In the genomic region with DNA sequence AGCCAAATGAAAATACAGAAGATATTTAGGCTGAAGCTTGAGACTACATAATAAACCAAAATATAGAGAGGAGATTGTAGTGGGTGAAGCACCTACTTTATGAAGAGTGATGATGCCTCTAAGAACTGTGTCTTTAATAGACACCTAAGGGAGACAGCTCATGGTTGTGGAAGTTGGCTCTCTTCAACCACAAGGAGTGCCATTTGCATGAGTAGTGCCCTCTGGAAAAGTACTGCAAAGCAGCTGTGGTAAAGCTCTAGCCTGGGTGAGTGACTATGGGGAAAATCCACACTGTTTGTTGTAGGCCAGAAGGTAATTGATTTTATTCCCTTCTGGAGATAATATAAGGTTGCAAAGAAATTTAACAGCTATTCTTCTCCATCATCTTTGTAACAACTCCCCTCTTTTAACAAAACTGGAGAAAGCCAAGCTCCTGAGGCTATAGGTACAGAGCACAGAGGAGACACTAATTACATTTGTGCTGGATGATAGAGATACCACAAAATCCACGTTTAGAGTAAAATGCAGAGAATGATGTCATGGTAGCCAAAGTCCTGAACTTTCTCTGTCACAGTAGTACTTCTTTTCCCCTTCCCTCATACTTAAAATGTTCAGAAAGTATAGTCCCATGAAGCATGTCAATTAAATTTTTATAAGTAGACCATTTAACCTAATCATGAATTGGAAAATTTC, we compare ENCODE assay signal across 10 cellular contexts.
DNase-seq lines count a peak whose midpoint lies in the region; ATAC-seq and TF ChIP-seq lines count a peak whose summit lies in the region.
"Had no signal": no experiment of that assay in that cellular context is flagged by ENCODE, and none has a peak within 500 bp of the region (broad histone marks: within the 10 kb centered on the region; RNA-seq: fewer than 3 reads in every experiment).

No MANE protein-coding gene starts in this region.

- POLR2A ChIA-PET in IMR-90 (lab: Charles Lee; ENCODE audit: unreplicated experiment) = no interaction called here

- BruUV-seq in IMR-90 (replicated peaks; lab: Mats Ljungman, UMichigan) = no TSS peak

- no peak overlapping the region for H3K4me3 ChIP-seq in IMR-90 (ENCODE audit: insufficient read depth, low read depth, low read length)
- H3K4me3 ChIP-seq in trophoblast cell (ENCODE audit: low read depth, low read length) = no peak overlapping the region
- no peak overlapping the region for H3K4me3 ChIP-seq in stomach
- H3K4me3 ChIP-seq: neural progenitor cell, spleen had no signal

- peak overlapping the region; percentile 28 for H2AFZ ChIP-seq in IMR-90 (replicated peaks; ENCODE audit: low read length, poor library complexity)
- H2AFZ ChIP-seq in trophoblast cell (ENCODE audit: insufficient read depth, low read length, poor library complexity) = no peak overlapping the region
- H2AFZ ChIP-seq: neural progenitor cell had no signal

- H2AK5ac ChIP-seq in IMR-90 (ENCODE audit: low read depth, low read length) (no peak overlapping the region), trophoblast cell (ENCODE audit: low read length) (no peak overlapping the region)

- H3K27ac ChIP-seq in IMR-90 (ENCODE audit: insufficient read depth, low read length) (no peak overlapping the region), trophoblast cell (ENCODE audit: low read depth, low read length) (no peak overlapping the region), stomach (no peak overlapping the region)
- H3K27ac ChIP-seq: neural progenitor cell, spleen had no signal

- H4K91ac ChIP-seq in IMR-90 (ENCODE audit: insufficient read depth, low read depth, low read length) (no peak overlapping the region), trophoblast cell (ENCODE audit: low read depth, low read length) (no peak overlapping the region)

- no peak overlapping the region for H3K23ac ChIP-seq in IMR-90 (ENCODE audit: low read depth, low read length)
- no peak overlapping the region for H3K23ac ChIP-seq in trophoblast cell (ENCODE audit: low read length)

- no peak overlapping the region for H2BK12ac ChIP-seq in trophoblast cell (ENCODE audit: low read length)

- dilution Hi-C loops in IMR-90 (cut with HindIII; ENCODE audit: low sequenced_read_pairs, unreplicated experiment) = no loop called here

- intact Hi-C loops in IMR-90 (cut with micrococcal nuclease) = loop anchor here (5.0 kb wide), 1 partner anchor 337 kb away; no protein-coding TSS in a partner anchor
- intact Hi-C loops in stomach (cut with DNase I; ENCODE audit: low total_unique reads) = no loop called here

- H2BK5ac ChIP-seq in IMR-90 (ENCODE audit: low read depth, low read length, poor library complexity, severe bottlenecking) (peak overlapping the region; percentile 89), trophoblast cell (ENCODE audit: low read depth, low read length, poor library complexity) (no peak overlapping the region)

- H3K14ac ChIP-seq in IMR-90 (replicated peaks; ENCODE audit: low read depth, low read length) (peak overlapping the region; percentile 72; the same call in 1 of the 2 replicates), trophoblast cell (ENCODE audit: low read length) (no peak overlapping the region)

- no peaks in the 10 kb centered on the region for H3K27me3 ChIP-seq in IMR-90 (ENCODE audit: control insufficient read depth, insufficient read depth, low read length)
- H3K27me3 ChIP-seq in trophoblast cell (ENCODE audit: insufficient read depth, low read length) = no peaks in the 10 kb centered on the region
- no peaks in the 10 kb centered on the region for H3K27me3 ChIP-seq in stomach
- H3K27me3 ChIP-seq: neural progenitor cell, spleen had no signal

- TF ChIP-seq POLR2A in IMR-90 (IDR thresholded peaks at IDR 0.05; ENCODE audit: low read depth, low read length) (no peak), stomach (IDR thresholded peaks at IDR 0.05) (no peak)

- H3K9ac ChIP-seq in IMR-90 (ENCODE audit: low read depth, low read length) (no peak overlapping the region), trophoblast cell (ENCODE audit: low read length) (no peak overlapping the region)
- H3K9ac ChIP-seq: neural progenitor cell had no signal

- H3K18ac ChIP-seq in IMR-90 (ENCODE audit: low read depth, low read length) (peak overlapping the region; percentile 44; the same call in 1 of the 2 replicates), trophoblast cell (ENCODE audit: low read length) (no peak overlapping the region)

- TF ChIP-seq EP300 in stomach (IDR thresholded peaks at IDR 0.05) = no peak

- CTCF ChIA-PET in IMR-90 (lab: Yijun Ruan, JAX) = interaction anchor here (0.9 kb wide), 1 partner anchor 72 kb away, joined by 3 read pairs; no protein-coding TSS in a partner anchor

- H3K4ac ChIP-seq in IMR-90 (ENCODE audit: low read depth, low read length) (no peak overlapping the region), trophoblast cell (ENCODE audit: low read depth, low read length) (no peak overlapping the region)

- peak; percentile 75 for ATAC-seq in IMR-90 (ENCODE audit: low read depth)
- no peak for ATAC-seq in GM19023 (IDR thresholded peaks at IDR 0.05; ENCODE audit: unreplicated experiment)

- no peak overlapping the region; the same call in 1 of the 2 replicates for H3K56ac ChIP-seq in IMR-90 (ENCODE audit: extremely low read depth, insufficient read depth, low read length)

- H3K4me1 ChIP-seq in IMR-90 (ENCODE audit: control insufficient read depth, insufficient read depth, low read length) = no peaks in the 10 kb centered on the region
- H3K4me1 ChIP-seq in trophoblast cell (ENCODE audit: control insufficient read depth in 1 of 2, insufficient read depth in 2 of 2, low read length in 2 of 2) = no peaks in the 10 kb centered on the region
- H3K4me1 ChIP-seq in stomach = no peaks in the 10 kb centered on the region
- H3K4me1 ChIP-seq: neural progenitor cell, spleen had no signal

- no peak overlapping the region for H4K12ac ChIP-seq in trophoblast cell (ENCODE audit: low read depth, low read length)

- H4K5ac ChIP-seq in IMR-90 (ENCODE audit: low read depth, low read length) = no peak overlapping the region; the same call in 1 of the 2 replicates

- peak; percentile 93 for DNase-seq in ELR (ENCODE audit: low read depth)
- peak; percentile 85 for DNase-seq in IMR-90
- DNase-seq in astrocyte of the hippocampus (ENCODE audit: low read depth, low spot score) = peak; percentile 53
- DNase-seq in trophoblast cell = peak; percentile 14 to 18
- DNase-seq in stomach = no peak
- DNase-seq in AML-193 (lab: John Stamatoyannopoulos, UW) = no peak
- DNase-seq: kidney glomerular epithelial cell, spleen had no signal

- no peaks in the 10 kb centered on the region for H3K79me2 ChIP-seq in trophoblast cell (ENCODE audit: control insufficient read depth, insufficient read depth, low read length, poor library complexity)

- no peak overlapping the region for H2AK9ac ChIP-seq in IMR-90 (replicated peaks; ENCODE audit: low read depth, low read length, poor library complexity)

- peak overlapping the region; percentile 21; the same call in 1 of the 2 replicates for H2BK20ac ChIP-seq in IMR-90 (ENCODE audit: low read depth, low read length)

- no peak overlapping the region for H2BK15ac ChIP-seq in IMR-90 (ENCODE audit: low read depth, low read length)

- H3K9me3 ChIP-seq in IMR-90 (ENCODE audit: control insufficient read depth, insufficient read depth, low read length) = no peaks in the 10 kb centered on the region
- no peaks in the 10 kb centered on the region for H3K9me3 ChIP-seq in trophoblast cell (ENCODE audit: insufficient read depth, low read depth, low read length)
- H3K9me3 ChIP-seq in stomach = no peaks in the 10 kb centered on the region
- H3K9me3 ChIP-seq: spleen had no signal

- no CpG with 5 or more reads among the region's 1 CpG for WGBS in IMR-90 (ENCODE audit: extremely low coverage in 2 of 2, insufficient read length in 1 of 2), 2 experiments
- WGBS in trophoblast cell (ENCODE audit: extremely low coverage, insufficient coverage, insufficient read length) = no CpG with 5 or more reads among the region's 1 CpG
- WGBS in stomach, 5 donors = 0 to 82% (median 28%) methylated on average over 1 of the region's 1 CpG

- peak overlapping the region; percentile 37; the same call in 1 of the 2 replicates for H3K4me2 ChIP-seq in IMR-90 (ENCODE audit: low read depth, low read length)
- no peak overlapping the region for H3K4me2 ChIP-seq in trophoblast cell (ENCODE audit: low read length)
- H3K4me2 ChIP-seq: neural progenitor cell had no signal

- H3K36me3 ChIP-seq in IMR-90 (ENCODE audit: control insufficient read depth, insufficient read depth, low read length) (no peaks in the 10 kb centered on the region), trophoblast cell (ENCODE audit: control insufficient read depth in 1 of 2, insufficient read depth in 2 of 2, low read length in 2 of 2) (no peaks in the 10 kb centered on the region), stomach (no peaks in the 10 kb centered on the region)
- H3K36me3 ChIP-seq: neural progenitor cell, spleen had no signal

- TF ChIP-seq RAD21 in IMR-90 (IDR thresholded peaks at IDR 0.05; ENCODE audit: low read length) = no peak

- H4K8ac ChIP-seq in IMR-90 (ENCODE audit: low read depth in 2 of 2, low read length in 2 of 2) (peak overlapping the region in 1 of 2 experiments; percentile 35; a peak in 2 of 4 replicates), trophoblast cell (ENCODE audit: low read depth, low read length) (no peak overlapping the region)

- in situ Hi-C loops in IMR-90 (cut with MboI; ENCODE audit: low sequenced_read_pairs) = no loop called here

- no peak for TF ChIP-seq CTCF in IMR-90 (conservative IDR thresholded peaks at IDR 0.05; ENCODE audit: low read depth, low read length)
- TF ChIP-seq CTCF in stomach (IDR thresholded peaks at IDR 0.05) = no peak

- no peaks in the 10 kb centered on the region for H4K20me1 ChIP-seq in IMR-90 (ENCODE audit: insufficient read depth, low read length)

- H3K79me1 ChIP-seq in IMR-90 (ENCODE audit: low read depth in 1 of 2, low read length in 2 of 2) (no peaks in the 10 kb centered on the region), trophoblast cell (ENCODE audit: low read length) (no peaks in the 10 kb centered on the region)

- no peaks in the 10 kb centered on the region for H3K9me1 ChIP-seq in IMR-90 (ENCODE audit: insufficient read depth, low read length)

- H2BK120ac ChIP-seq in IMR-90 (ENCODE audit: low read depth, low read length) (peak overlapping the region; percentile 32; the same call in 1 of the 2 replicates), trophoblast cell (ENCODE audit: insufficient read depth, low read length, poor library complexity) (no peak overlapping the region)

TF ChIP-seq in IMR-90, 13 proteins besides CTCF, POLR2A, EP300 and RAD21 (continues in another document):
- TF ChIP-seq RFX5 (IDR thresholded peaks at IDR 0.05; ENCODE audit: low read depth, low read length) (no peak), CHD1 (IDR thresholded peaks at IDR 0.05; ENCODE audit: low read depth, low read length) (no peak), MAFK (IDR thresholded peaks at IDR 0.05; ENCODE audit: low read depth, low read length) (no peak), NFE2L2 (IDR thresholded peaks at IDR 0.05; ENCODE audit: low read depth, low read length) (no peak), MXI1 (IDR thresholded peaks at IDR 0.05; ENCODE audit: borderline replicate concordance, low read depth, low read length) (no peak), SMC3 (IDR thresholded peaks at IDR 0.05; ENCODE audit: low read depth, low read length) (no peak), FOS (IDR thresholded peaks at IDR 0.05; ENCODE audit: low read depth, low read length) (no peak), BHLHE40 (IDR thresholded peaks at IDR 0.05; ENCODE audit: low read depth, low read length) (no peak)

Comparison
In these comparisons a context has a peak if more than half of its experiments do, and no peak if none do; other contexts are left out.
1. DNase-seq: peak in ELR (single experiment), IMR-90 (single experiment), astrocyte of the hippocampus (single experiment) and trophoblast cell (2 of 2); none in stomach (single experiment) and AML-193 (0 of 2).